In genomic region chr18:36296591-36297418, GRCh38 we compare ENCODE assay signal across 8 cellular contexts. TPM values are rescaled to one million over a fixed set of nuclear protein-coding genes. Genes with fewer than 3 reads are reported as not detected.
A peak's percentile ranks its signal among the peaks of the same experiment; 100 is the strongest.
DNase-seq lines count a peak whose midpoint lies in the region; ATAC-seq, FAIRE-seq and TF ChIP-seq lines count a peak whose summit lies in the region.

No MANE protein-coding gene starts in this region.

- no peak overlapping the region for H3K4me3 ChIP-seq in CD8-positive, alpha-beta memory T cell (ENCODE audit: low read length)
- H3K4me3 ChIP-seq in HUES6 (ENCODE audit: low read depth, low read length) = peak overlapping the region; percentile 79
- H3K4me3 ChIP-seq in H1 (ENCODE audit: extremely low read depth in 1 of 4, insufficient read depth in 2 of 4, low read depth in 3 of 4, low read length in 4 of 4) = peak overlapping the region; percentile 57 to 81 (median 61)
- H3K4me3 ChIP-seq in lower leg skin (ENCODE audit: low read depth, poor library complexity, severe bottlenecking) = peak overlapping the region; percentile 32

- no peak overlapping the region for H3K27ac Mint-ChIP-seq in CD8-positive, alpha-beta memory T cell

- intact Hi-C loops in lower leg skin (cut with DNase I; ENCODE audit: low total_unique reads) = no loop called here

- H3K79me2 ChIP-seq in H1 (ENCODE audit: control insufficient read depth in 1 of 2, insufficient read depth in 2 of 2, low read length in 2 of 2) = peaks cover 0 to 1% of the 10 kb centered on the region in 2 experiments; a peak in 1 of 4 replicates

- H2BK20ac ChIP-seq in H1 (ENCODE audit: low read length) = no peak overlapping the region

- peak; percentile 9 for ATAC-seq in GM19324 (IDR thresholded peaks at IDR 0.05; ENCODE audit: low FRiP score, unreplicated experiment)

- H3K36me3 ChIP-seq in CD8-positive, alpha-beta memory T cell (ENCODE audit: insufficient read depth, low read length) = no peaks in the 10 kb centered on the region
- H3K36me3 ChIP-seq in HUES6 (ENCODE audit: control insufficient read depth, insufficient read depth, low read length) = no peaks in the 10 kb centered on the region
- H3K36me3 ChIP-seq in H1 (ENCODE audit: control insufficient read depth in 2 of 4, insufficient read depth in 4 of 4, low read length in 3 of 4) = no peaks in the 10 kb centered on the region

- H2BK120ac ChIP-seq in H1 (replicated peaks; ENCODE audit: low read depth, low read length) = no peak overlapping the region

- peaks cover 10 to 31% of the 10 kb centered on the region in 2 donors for H3K27me3 Mint-ChIP-seq in CD8-positive, alpha-beta memory T cell

- TF ChIP-seq EP300 in H1 (IDR thresholded peaks at IDR 0.05; ENCODE audit: borderline replicate concordance in 1 of 2, low read depth in 2 of 2, low read length in 2 of 2) = no peak

- TF ChIP-seq POLR2A in H1 (IDR thresholded peaks at IDR 0.05; ENCODE audit: control extremely low read depth in 1 of 2, low read depth in 2 of 2, low read length in 2 of 2) = peak in 1 of 2 experiments; percentile 48; a peak in 1 of 3 replicates
- TF ChIP-seq POLR2A in lower leg skin (IDR thresholded peaks at IDR 0.05) = no peak

- peak; percentile 67 to 70 for TF ChIP-seq RAD21 in H1 (IDR thresholded peaks at IDR 0.05 in 1 of 2, conservative IDR thresholded peaks at IDR 0.05 in 1 of 2; ENCODE audit: low read depth in 2 of 2, low read length in 2 of 2)

- H3K23ac ChIP-seq in H1 (ENCODE audit: insufficient read length) = no peak overlapping the region

- no peaks in the 10 kb centered on the region for H3K9me3 Mint-ChIP-seq in CD8-positive, alpha-beta memory T cell

- H3K4ac ChIP-seq in H1 (replicated peaks; ENCODE audit: insufficient read length, low read depth, low read length) = no peak overlapping the region

- peak; percentile 58 for FAIRE-seq in H1 (lab: Jason Lieb, UNC)

- no peak overlapping the region for H3K27ac ChIP-seq in CD8-positive, alpha-beta memory T cell (ENCODE audit: low read depth, low read length)
- H3K27ac ChIP-seq in HUES6 (ENCODE audit: low read depth, low read length) = no peak overlapping the region
- no peak overlapping the region for H3K27ac ChIP-seq in H1 (ENCODE audit: low read depth, low read length)
- no peak overlapping the region for H3K27ac ChIP-seq in substantia nigra (ENCODE audit: low read depth, low read length, poor library complexity, severe bottlenecking)

- H3K14ac ChIP-seq in H1 (ENCODE audit: insufficient read length) = no peak overlapping the region

- peak overlapping the region; percentile 48; the same call in 1 of the 2 replicates for H3K18ac ChIP-seq in H1 (ENCODE audit: extremely low read depth, low read length)

- H3K4me3 Mint-ChIP-seq in CD8-positive, alpha-beta memory T cell = peak overlapping the region in 4 of 7 donors; percentile 20 to 60 (median 48)

- H4K20me1 ChIP-seq in H1 (replicated peaks in 1 of 2; ENCODE audit: control insufficient read depth in 1 of 2, insufficient read depth in 2 of 2, low read length in 2 of 2) = peaks cover 0 to 2% of the 10 kb centered on the region in 2 experiments

- peak overlapping the region; percentile 92; the same call in 1 of the 2 replicates for H4K8ac ChIP-seq in H1 (ENCODE audit: extremely low read depth, insufficient read depth, low read length)

- no peak overlapping the region for H4K91ac ChIP-seq in H1 (replicated peaks; ENCODE audit: insufficient read length, low read length)

- H2BK5ac ChIP-seq in H1 (ENCODE audit: low read depth, low read length) = no peak overlapping the region

- H2BK15ac ChIP-seq in H1 (ENCODE audit: low read length) = no peak overlapping the region

- TF ChIP-seq CTCF in H1 (IDR thresholded peaks at IDR 0.05; ENCODE audit: control extremely low read depth in 1 of 3, insufficient read depth in 1 of 3, low read depth in 1 of 3, low read length in 3 of 3) (peak; percentile 50 to 73 (median 61)), lower leg skin (IDR thresholded peaks at IDR 0.05) (no peak)

- H3K9ac ChIP-seq in HUES6 (ENCODE audit: low read length) (no peak overlapping the region), H1 (replicated peaks in 1 of 4; ENCODE audit: extremely low read depth in 1 of 4, low read depth in 3 of 4, low read length in 3 of 4) (peak overlapping the region; percentile 63 to 79 (median 74))

- WGBS in H1 (ENCODE audit: extremely low coverage in 1 of 2, insufficient coverage in 1 of 2, insufficient read length in 1 of 2, insufficient replicate concordance in 2 of 2, low coverage in 1 of 2, low lambda C conversion rate in 2 of 2, missing lambda C conversion rate in 1 of 2), 2 experiments = 1% methylated on average over 33 of the region's 50 CpGs; no CpG with 5 or more reads in 1 of the 2 experiments
- WGBS in lower leg skin, 2 donors = 1% methylated on average over 34 to 47 of the region's 50 CpGs

- no peak overlapping the region for H3K56ac ChIP-seq in H1 (replicated peaks; ENCODE audit: insufficient read length, low read depth, low read length)

- 0 out of 2 replicates have a peak overlapping the region, but pooled peaks have one; percentile 39 for H2BK12ac ChIP-seq in H1 (ENCODE audit: low read depth, low read length)

- POLR2A ChIA-PET in CD8-positive, alpha-beta memory T cell (lab: Charles Lee) = no interaction called here
- POLR2A ChIA-PET in H1 (lab: Charles Lee; ENCODE audit: partially characterized antibody) = interaction anchor here (1.0 to 1.2 kb wide), 2 partner anchors 109 kb away, joined by 3 read pairs; partner anchors contain the start of gene MOCOS

- DNase-seq in CD8-positive, alpha-beta memory T cell = no peak
- DNase-seq in RPMI7951 (ENCODE audit: low read depth) (peak; percentile 75), H1 (ENCODE audit: low read depth in 1 of 2, low spot score in 2 of 2) (peak; percentile 73 to 87), lower leg skin (ENCODE audit: low spot score in 2 of 2) (peak in 1 of 2 donors; percentile 93), substantia nigra (lab: John Stamatoyannopoulos, UW) (peak in 46 of 49 donors; percentile 10 to 76 (median 54))
- DNase-seq in activated effector memory CD4-positive, alpha-beta T cell treated with anti-CD3 and anti-CD28 coated beads, Interleukin-2, amount 50 U/mL, for 16 hours = no peak

- H3K4me2 ChIP-seq in H1 (ENCODE audit: insufficient read depth in 1 of 2, low read depth in 2 of 2, low read length in 2 of 2) = peak overlapping the region; percentile 67 to 98

- H2AK5ac ChIP-seq in H1 (ENCODE audit: low read depth, low read length) = no peak overlapping the region

- H3K23me2 ChIP-seq in H1 (ENCODE audit: low read depth, low read length) = peaks cover 12% of the 10 kb centered on the region; the same call in 1 of the 2 replicates

- no peak overlapping the region for H4K5ac ChIP-seq in H1 (ENCODE audit: insufficient read length, low read depth, low read length)

- H3K4me1 Mint-ChIP-seq in CD8-positive, alpha-beta memory T cell = peaks cover 0 to 2% (median 0%) of the 10 kb centered on the region in 3 donors

- H3K9me3 ChIP-seq in CD8-positive, alpha-beta memory T cell (ENCODE audit: low read length) = no peaks in the 10 kb centered on the region
- H3K9me3 ChIP-seq in HUES6 (ENCODE audit: control insufficient read depth, insufficient read depth, low read depth, low read length) (no peaks in the 10 kb centered on the region), H1 (ENCODE audit: insufficient read depth in 2 of 2, low read depth in 1 of 2, low read length in 1 of 2) (no peaks in the 10 kb centered on the region)

- H3K4me1 ChIP-seq in CD8-positive, alpha-beta memory T cell (ENCODE audit: insufficient read depth, low read length) = no peaks in the 10 kb centered on the region
- 0 out of 2 replicates have a peak, but pooled peaks cover 3% of the 10 kb centered on the region for H3K4me1 ChIP-seq in HUES6 (ENCODE audit: control insufficient read depth, insufficient read depth, low read length)
- H3K4me1 ChIP-seq in H1 (replicated peaks in 1 of 4; ENCODE audit: control insufficient read depth in 3 of 4, insufficient read depth in 4 of 4, low read length in 3 of 4) = no peaks in the 10 kb centered on the region; a peak in 1 of 7 replicates

- H2AFZ ChIP-seq in H1 (ENCODE audit: low read length) = peak overlapping the region; percentile 59; the same call in 1 of the 2 replicates

- no peaks in the 10 kb centered on the region; the same call in 1 of the 2 replicates for H3K79me1 ChIP-seq in H1 (ENCODE audit: low read depth, low read length)

- H3K36me3 Mint-ChIP-seq in CD8-positive, alpha-beta memory T cell = no peaks in the 10 kb centered on the region

- CTCF ChIA-PET in CD8-positive, alpha-beta memory T cell (lab: Charles Lee) = no interaction called here
- CTCF ChIA-PET in H1 (lab: Charles Lee; ENCODE audit: partially characterized antibody) = interaction anchor here (0.6 to 2.3 kb wide), 6 partner anchors 13 to 390 kb away, joined by 3 to 19 read pairs (median 3); no protein-coding TSS in a partner anchor

- H3K27me3 ChIP-seq in CD8-positive, alpha-beta memory T cell (ENCODE audit: insufficient read depth, low read length, poor library complexity, severe bottlenecking) = peaks cover 33% of the 10 kb centered on the region
- H3K27me3 ChIP-seq in HUES6 (ENCODE audit: control insufficient read depth, insufficient read depth, low read length) = peaks cover 88% of the 10 kb centered on the region
- peaks cover 11 to 36% (median 33%) of the 10 kb centered on the region in 4 experiments for H3K27me3 ChIP-seq in H1 (replicated peaks in 1 of 4; ENCODE audit: control insufficient read depth in 3 of 4, extremely low read depth in 1 of 4, insufficient read depth in 3 of 4, low read length in 3 of 4)

TF ChIP-seq in H1, 55 proteins besides CTCF, POLR2A, EP300 and RAD21 (continues in another document):
- no peak for TF ChIP-seq FOSL1 (IDR thresholded peaks at IDR 0.05; ENCODE audit: insufficient read depth, low read depth, low read length)
- TF ChIP-seq CHD1 (IDR thresholded peaks at IDR 0.05; ENCODE audit: low read depth, low read length) = no peak
- TF ChIP-seq BRCA1 (IDR thresholded peaks at IDR 0.05; ENCODE audit: low read depth, low read length) = no peak
- TF ChIP-seq TAF7 (optimal IDR thresholded peaks at IDR 0.05; ENCODE audit: borderline replicate concordance, low read depth, low read length) = no peak
- TF ChIP-seq TBP (IDR thresholded peaks at IDR 0.05; ENCODE audit: low read depth, low read length) = peak; percentile 28; the same call in 1 of the 2 replicates

RNA-seq across cellular contexts. Expression of gene FHOD3, which starts 0.7 kb away (rescaled TPM):
- total RNA-seq in CD8-positive, alpha-beta memory T cell = not detected
- polyA plus RNA-seq in CD8-positive, alpha-beta memory T cell = not detected
- 13.7 and 15.1 TPM in 2 replicates for total RNA-seq in RPMI7951 (2014; rRNA removed; shearing (Covaris generic))
- 10.5 TPM in 2 replicates for total RNA-seq in H1 (2021; fragmentation: NEBNext Ultra II Directional; extraction: Animal tissue kit (Norgen Biotek cat#: 25700))
- polyA plus RNA-seq in H1 (2011; rRNA removed) = 7.6 and 9.7 TPM in 2 replicates
- polyA plus RNA-seq in H1 (2011; cell fraction: cytosol; rRNA removed) = 10.6 TPM
- 14.4 TPM for polyA plus RNA-seq in H1 (2011; cell fraction: nucleus; rRNA removed)
- polyA plus RNA-seq in H1 (2012, experiment 1 of 2) = 9.2 to 11.9 TPM (median 11.0 TPM) in 4 replicates
- polyA plus RNA-seq in H1 (2012, experiment 2 of 2) = 3.0 TPM
- 3.7 TPM for polyA plus RNA-seq in H1 (2013, experiment 1 of 2)
- 4.7 TPM for polyA plus RNA-seq in H1 (2013, experiment 2 of 2)
- polyA minus RNA-seq in H1 (2011; rRNA and poly(A)+ RNA removed) = 10.0 and 10.7 TPM in 2 replicates
- polyA minus RNA-seq in H1 (2011; cell fraction: cytosol; rRNA and poly(A)+ RNA removed) = 6.8 TPM
- polyA minus RNA-seq in H1 (2011; cell fraction: nucleus; rRNA and poly(A)+ RNA removed) = 20.7 TPM
- total RNA-seq in lower leg skin = 10 to 100 TPM in 1 of 4 donors, 1 to 10 TPM in 3; 5.3 to 15.1 (median 7.8) TPM

Comparison
In these comparisons a context has a peak if more than half of its experiments do, and no peak if none do; other contexts are left out.
1. DNase-seq: peak in RPMI7951 (single experiment), H1 (2 of 2) and substantia nigra (46 of 49); none in CD8-positive, alpha-beta memory T cell (0 of 5) and activated effector memory CD4-positive, alpha-beta T cell treated with anti-CD3 and anti-CD28 coated beads, Interleukin-2, amount 50 U/mL, for 16 hours (single experiment).
2. CTCF ChIP-seq: peak in H1 (3 of 3); none in lower leg skin (0 of 3).
3. RNA of gene FHOD3, which starts 0.7 kb away (total RNA-seq): 13.7 to 15.1 TPM in RPMI7951, 10.5 TPM in H1 and 5.3 to 15.1 TPM in lower leg skin; not detected in CD8-positive, alpha-beta memory T cell; every median in the first group is over 4 times any median in the second.